In the genomic region with DNA sequence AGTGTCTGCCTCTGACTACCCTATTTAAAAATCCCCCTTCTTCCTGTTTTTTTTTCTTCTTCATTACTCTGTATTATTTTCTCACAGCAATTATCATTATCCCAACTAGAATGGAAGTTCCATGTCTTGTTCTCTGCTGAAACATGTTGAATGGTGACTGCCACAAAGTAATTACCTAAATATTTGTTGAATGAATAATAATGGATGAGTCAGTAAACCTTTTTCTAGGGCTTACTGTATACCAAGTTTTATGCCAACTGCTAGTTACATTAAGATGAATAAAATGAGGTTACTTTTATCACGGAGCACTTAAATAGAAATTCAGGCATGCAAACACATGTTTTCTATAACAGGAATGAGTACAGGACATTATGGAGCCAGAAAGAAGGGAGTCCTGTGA, we compare ENCODE assay signal across 20 cellular contexts.
DNase-seq lines count a peak whose midpoint lies in the region; ATAC-seq and TF ChIP-seq lines count a peak whose summit lies in the region.
"Had no signal": no experiment of that assay in that cellular context is flagged by ENCODE, and none has a peak within 500 bp of the region (broad histone marks: within the 10 kb centered on the region; RNA-seq: fewer than 3 reads in every experiment).

No MANE protein-coding gene starts in this region.

- DNase-seq in HFFc6 (peak; percentile 77), RWPE2 (ENCODE audit: low spot score) (no peak), fibroblast of the aortic adventitia (ENCODE audit: low read depth) (peak; percentile 42), progenitor cell of endocrine pancreas (ENCODE audit: low spot score, unreplicated experiment) (no peak), NCI-H2081 (lab: John Stamatoyannopoulos, UW) (no peak), right atrium auricular region (ENCODE audit: low spot score) (no peak)
- DNase-seq in activated CD4-positive, alpha-beta T cell treated with anti-CD3 and anti-CD28 coated beads for 1 hour: no peak
- DNase-seq: endodermal cell; foreskin melanocyte; H9; naive thymus-derived CD8-positive, alpha-beta T cell; NCI-H2029; NCI-H510A; Right ventricle myocardium superior; T-cell had no signal

- H3K9me3 Mint-ChIP-seq in HFFc6: no peaks in the 10 kb centered on the region
- no peaks in the 10 kb centered on the region for H3K9me3 Mint-ChIP-seq in progenitor cell of endocrine pancreas (ENCODE audit: low read depth)
- H3K9me3 Mint-ChIP-seq: endodermal cell; H9; stimulated activated naive CD8-positive, alpha-beta T cell treated with anti-CD3 and anti-CD28 coated beads, Interleukin-15, Interleukin-2, amounts not matched to agents 100 ng/mL and 50 ng/mL, for 24 hours had no signal

- H3K27me3 Mint-ChIP-seq in HFFc6 (ENCODE audit: insufficient read depth) (no peaks in the 10 kb centered on the region; the same call in none of the 2 replicates), progenitor cell of endocrine pancreas (no peaks in the 10 kb centered on the region)
- H3K27me3 Mint-ChIP-seq: stimulated activated naive CD8-positive, alpha-beta T cell treated with anti-CD3 and anti-CD28 coated beads, Interleukin-15, Interleukin-2, amounts not matched to agents 100 ng/mL and 50 ng/mL, for 24 hours; T-cell had no signal

- H3K36me3 Mint-ChIP-seq in HFFc6 (ENCODE audit: low read depth): no peaks in the 10 kb centered on the region
- H3K36me3 Mint-ChIP-seq in progenitor cell of endocrine pancreas (ENCODE audit: insufficient read depth): no peaks in the 10 kb centered on the region
- H3K36me3 Mint-ChIP-seq: IgD-negative memory B cell; naive thymus-derived CD8-positive, alpha-beta T cell; T-cell had no signal

- H3K27ac ChIP-seq in RWPE2 (ENCODE audit: poor library complexity, severe bottlenecking): peak overlapping the region; percentile 93
- H3K27ac ChIP-seq in right atrium auricular region: no peak overlapping the region
- H3K27ac ChIP-seq: BLaER1, parathyroid adenoma, skin epidermis had no signal

- H3K4me1 ChIP-seq in RWPE2 (ENCODE audit: insufficient read depth, poor library complexity, severe bottlenecking): peaks cover 43% of the 10 kb centered on the region
- H3K4me1 ChIP-seq in right atrium auricular region: no peaks in the 10 kb centered on the region
- H3K4me1 ChIP-seq: BLaER1, parathyroid adenoma had no signal

- H3K4me1 Mint-ChIP-seq in HFFc6 (ENCODE audit: low read depth) (peaks cover 60% of the 10 kb centered on the region), progenitor cell of endocrine pancreas (ENCODE audit: low read depth) (no peaks in the 10 kb centered on the region)
- H3K4me1 Mint-ChIP-seq: endodermal cell; IgD-negative memory B cell; naive thymus-derived CD8-positive, alpha-beta T cell; T-cell had no signal

- peak; percentile 73 for ATAC-seq in RWPE2 (ENCODE audit: low read depth)
- ATAC-seq: naive thymus-derived CD8-positive, alpha-beta T cell; T-cell had no signal

- H3K4me3 Mint-ChIP-seq in HFFc6 (peak overlapping the region; percentile 29; the same call in 1 of the 2 replicates), progenitor cell of endocrine pancreas (ENCODE audit: low read depth) (no peak overlapping the region)
- H3K4me3 Mint-ChIP-seq: endodermal cell; H9; IgD-negative memory B cell; naive thymus-derived CD8-positive, alpha-beta T cell; stimulated activated naive CD8-positive, alpha-beta T cell treated with anti-CD3 and anti-CD28 coated beads, Interleukin-15, Interleukin-2, amounts not matched to agents 100 ng/mL and 50 ng/mL, for 24 hours; T-cell had no signal

- H3K9me3 ChIP-seq in RWPE2 (ENCODE audit: severe bottlenecking) (no peaks in the 10 kb centered on the region), right atrium auricular region (no peaks in the 10 kb centered on the region)
- H3K9me3 ChIP-seq: BLaER1 had no signal

- H3K27ac Mint-ChIP-seq in HFFc6 (peak overlapping the region; percentile 64), progenitor cell of endocrine pancreas (no peak overlapping the region)
- H3K27ac Mint-ChIP-seq: endodermal cell; H9; IgD-negative memory B cell; naive thymus-derived CD8-positive, alpha-beta T cell; stimulated activated naive CD8-positive, alpha-beta T cell treated with anti-CD3 and anti-CD28 coated beads, Interleukin-15, Interleukin-2, amounts not matched to agents 100 ng/mL and 50 ng/mL, for 24 hours; T-cell had no signal

- TF ChIP-seq CTCF in HFFc6 (IDR thresholded peaks at IDR 0.05) (no peak), RWPE2 (IDR thresholded peaks at IDR 0.05; ENCODE audit: poor library complexity, severe bottlenecking) (no peak), fibroblast of the aortic adventitia (IDR thresholded peaks at IDR 0.05; ENCODE audit: insufficient read depth, low read length) (no peak), progenitor cell of endocrine pancreas (IDR thresholded peaks at IDR 0.05; ENCODE audit: unreplicated experiment) (no peak), right atrium auricular region (IDR thresholded peaks at IDR 0.05) (no peak)

- no peaks in the 10 kb centered on the region for H3K36me3 ChIP-seq in RWPE2 (ENCODE audit: low read depth)
- H3K36me3 ChIP-seq in right atrium auricular region: no peaks in the 10 kb centered on the region
- H3K36me3 ChIP-seq: BLaER1 had no signal

- H3K27me3 ChIP-seq in RWPE2 (ENCODE audit: insufficient read depth, poor library complexity, severe bottlenecking): no peaks in the 10 kb centered on the region
- no peaks in the 10 kb centered on the region for H3K27me3 ChIP-seq in right atrium auricular region
- H3K27me3 ChIP-seq: BLaER1 had no signal

- H3K4me3 ChIP-seq in RWPE2 (ENCODE audit: severe bottlenecking) (no peak overlapping the region), fibroblast of the aortic adventitia (ENCODE audit: low read depth, low read length) (no peak overlapping the region), right atrium auricular region (no peak overlapping the region)
- H3K4me3 ChIP-seq: BLaER1, skin epidermis had no signal

Comparison
In these comparisons a context has a peak if more than half of its experiments do, and no peak if none do; other contexts are left out.
1. DNase-seq: peak in HFFc6 (single experiment) and fibroblast of the aortic adventitia (single experiment); none in RWPE2 (single experiment), progenitor cell of endocrine pancreas (single experiment), NCI-H2081 (0 of 2), activated CD4-positive, alpha-beta T cell treated with anti-CD3 and anti-CD28 coated beads for 1 hour (single experiment) and right atrium auricular region (single experiment).